ENCODE assay signal across 8 cellular contexts in genomic region chr2:151408788-151409600, GRCh38. TPM values are rescaled to one million over a fixed set of nuclear protein-coding genes. Genes with fewer than 3 reads are reported as not detected.
DNase-seq lines count a peak whose midpoint lies in the region; ATAC-seq and TF ChIP-seq lines count a peak whose summit lies in the region.

No MANE protein-coding gene starts in this region.

- H3K4me3 Mint-ChIP-seq in naive B cell, result peak overlapping the region; percentile 93 to 100 (median 98)

- H3K36me3 ChIP-seq in HUES64 (ENCODE audit: insufficient read depth, low read length), result peaks cover 26% of the 10 kb centered on the region
- H3K36me3 ChIP-seq in breast epithelium, result no peaks in the 10 kb centered on the region

- H3K27ac Mint-ChIP-seq in naive B cell, result peak overlapping the region in 5 of 6 donors; percentile 89 to 99 (median 97)

- H3K36me3 Mint-ChIP-seq in naive B cell, result no peaks in the 10 kb centered on the region

- H3K9ac ChIP-seq in HUES64 (ENCODE audit: low read depth, low read length), result no peak overlapping the region

- TF ChIP-seq CTCF in 22Rv1 (IDR thresholded peaks at IDR 0.05), result no peak
- TF ChIP-seq CTCF in breast epithelium (IDR thresholded peaks at IDR 0.05), result no peak

- H3K4me3 ChIP-seq in HUES64 (ENCODE audit: low read length), result peak overlapping the region; percentile 96
- H3K4me3 ChIP-seq in breast epithelium, result peak overlapping the region; percentile 86 to 96 (median 94)

- TF ChIP-seq POLR2A in breast epithelium (IDR thresholded peaks at IDR 0.05), result no peak

- H3K27me3 ChIP-seq in HUES64 (ENCODE audit: insufficient read depth, low read length) (no peaks in the 10 kb centered on the region), breast epithelium (no peaks in the 10 kb centered on the region)

- peak overlapping the region; percentile 69 for H3K27ac ChIP-seq in 22Rv1
- H3K27ac ChIP-seq in HUES64 (ENCODE audit: low read depth, low read length), result peak overlapping the region; percentile 96
- H3K27ac ChIP-seq in breast epithelium, result peak overlapping the region; percentile 96 to 98

- no peak for ATAC-seq in naive B cell (ENCODE audit: low read depth in 2 of 2)
- no peak for ATAC-seq in HG03520 (IDR thresholded peaks at IDR 0.05; ENCODE audit: unreplicated experiment)
- no peak for ATAC-seq in GM21515 (IDR thresholded peaks at IDR 0.05; ENCODE audit: unreplicated experiment)

- H3K4me1 ChIP-seq in HUES64 (ENCODE audit: insufficient read depth, low read length) (peaks cover 5% of the 10 kb centered on the region; the same call in 1 of the 2 replicates), breast epithelium (peaks cover 0 to 8% of the 10 kb centered on the region in 2 donors)

- intact Hi-C loops in breast epithelium (cut with DNase I; ENCODE audit: low total_unique reads), result no loop called here

- WGBS in HUES64, result 72% methylated on average over 25 of the region's 25 CpGs

- H3K9me3 Mint-ChIP-seq in naive B cell, result no peaks in the 10 kb centered on the region

- no peaks in the 10 kb centered on the region for H3K27me3 Mint-ChIP-seq in naive B cell

- H3K9me3 ChIP-seq in HUES64 (ENCODE audit: insufficient read depth, low read depth, low read length) (no peaks in the 10 kb centered on the region), breast epithelium (no peaks in the 10 kb centered on the region)

- DNase-seq in breast epithelium (ENCODE audit: low spot score in 2 of 2) (no peak), naive B cell (no peak), NCI-H226 (no peak), pons (ENCODE audit: low spot score) (no peak)

- H3K4me1 Mint-ChIP-seq in naive B cell, result peaks cover 10 to 30% (median 21%) of the 10 kb centered on the region in 3 donors

RNA-seq across cellular contexts. Expression of gene RIF1, which starts 0.7 kb away (rescaled TPM):
- 40.7 TPM for polyA plus RNA-seq in HUES64 (2013, experiment 1 of 2)
- 33.2 TPM for polyA plus RNA-seq in HUES64 (2013, experiment 2 of 2)
- 10 to 100 TPM; 35.5 to 78.2 (median 50.5) TPM for total RNA-seq in breast epithelium
- polyA plus RNA-seq in naive B cell (ENCODE audit: low read depth in 6 of 6), result 10 to 100 TPM in 5 of 6 donors, 1 to 10 TPM in 1; 7.4 to 31.1 (median 21.9) TPM

RNA-seq across cellular contexts. Expression of gene TNFAIP6, which starts 51.6 kb away (rescaled TPM):
- 1.9 TPM for polyA plus RNA-seq in HUES64 (2013, experiment 1 of 2)
- 1.5 TPM for polyA plus RNA-seq in HUES64 (2013, experiment 2 of 2)
- total RNA-seq in breast epithelium, result 10 to 100 TPM in 1 of 3 donors, 1 to 10 TPM in 2; 2.6 to 12.5 (median 5.3) TPM
- polyA plus RNA-seq in naive B cell (ENCODE audit: low read depth in 6 of 6), result under 1 TPM in 1 of 6 donors, not detected in 5; 0.25 TPM
